ENCODE assay signal across 8 cellular contexts in the genomic region with DNA sequence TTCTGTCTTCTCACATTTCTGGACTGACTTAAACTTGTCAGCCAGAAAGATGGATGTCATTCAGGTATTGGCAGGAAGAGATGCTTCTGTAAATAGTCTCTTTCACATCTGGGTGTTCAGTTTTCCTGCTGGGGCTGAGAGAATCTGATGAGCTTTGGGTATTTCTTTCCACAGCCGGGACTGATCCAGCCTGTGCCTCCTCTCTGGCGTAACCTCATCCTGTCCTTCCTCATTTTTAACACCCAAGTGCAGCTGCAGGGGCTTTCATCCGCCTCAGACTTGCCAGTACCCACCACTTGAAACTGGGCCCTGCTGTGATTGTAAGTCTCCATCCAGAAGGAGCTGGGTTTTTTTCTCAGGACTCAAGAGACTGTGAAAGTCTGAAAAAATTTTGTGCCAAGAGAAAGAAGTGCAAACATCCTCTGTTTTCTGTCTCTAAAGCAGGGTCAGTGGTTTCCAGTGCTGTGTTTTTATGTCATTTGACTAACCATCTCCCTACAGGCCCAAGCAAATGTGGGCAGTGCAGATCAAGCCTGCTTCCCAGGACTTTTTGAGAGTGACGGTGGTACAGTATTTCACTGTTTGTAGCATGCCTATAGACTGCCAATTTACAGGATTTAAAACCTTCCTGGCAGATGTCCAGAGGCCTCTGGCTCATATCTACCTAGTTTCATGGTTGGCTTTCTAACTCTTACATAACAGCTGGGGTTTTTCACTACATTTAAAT.
A peak's percentile ranks its signal among the peaks of the same experiment; 100 is the strongest.
DNase-seq lines count a peak whose midpoint lies in the region; ATAC-seq, FAIRE-seq and TF ChIP-seq lines count a peak whose summit lies in the region.

No MANE protein-coding gene starts in this region.

- FAIRE-seq in RCC 7860 (lab: Jason Lieb, UNC) = no peak

- H3K4me3 ChIP-seq in brain microvascular endothelial cell (ENCODE audit: low read depth, low read length) = no peak overlapping the region
- no peak overlapping the region for H3K4me3 ChIP-seq in mesendoderm (ENCODE audit: low read length)

- H3K4me1 ChIP-seq in mesendoderm (ENCODE audit: control insufficient read depth, low read depth, low read length) = peaks cover 14% of the 10 kb centered on the region

- H3K4ac ChIP-seq in mesendoderm (ENCODE audit: low read depth, low read length) = no peak overlapping the region

- H3K79me2 ChIP-seq in mesendoderm (ENCODE audit: control insufficient read depth, insufficient read depth, low read length) = peaks cover 24% of the 10 kb centered on the region

- no peak overlapping the region for H3K23ac ChIP-seq in mesendoderm (ENCODE audit: low read length)

- no peak overlapping the region for H4K5ac ChIP-seq in mesendoderm (ENCODE audit: low read length)

- DNase-seq in brain microvascular endothelial cell (peak; percentile 21), mesendoderm (no peak), RCC 7860 (ENCODE audit: low spot score) (no peak), germinal center (ENCODE audit: low spot score) (no peak), COLO668 (lab: John Stamatoyannopoulos, UW; ENCODE audit: unreplicated experiment) (no peak)

- no peak overlapping the region for H2BK5ac ChIP-seq in mesendoderm (ENCODE audit: low read length)

- no peak overlapping the region for H3K4me2 ChIP-seq in mesendoderm (ENCODE audit: low read length)

- H4K8ac ChIP-seq in mesendoderm (ENCODE audit: low read depth, low read length) = no peak overlapping the region

- no peak for TF ChIP-seq CTCF in brain microvascular endothelial cell (IDR thresholded peaks at IDR 0.05; ENCODE audit: low read depth, low read length, missing control alignments)

- H3K9ac ChIP-seq in mesendoderm (ENCODE audit: low read length) = no peak overlapping the region

- in situ Hi-C loops in brain microvascular endothelial cell (cut with HindIII; ENCODE audit: low pct_ligation_motif_present, low sequenced_read_pairs) = no loop called here

- no peak overlapping the region for H2BK15ac ChIP-seq in mesendoderm (replicated peaks; ENCODE audit: low read depth)

- H3K36me3 ChIP-seq in brain microvascular endothelial cell (replicated peaks) (no peaks in the 10 kb centered on the region), mesendoderm (ENCODE audit: control insufficient read depth, insufficient read depth, low read length) (no peaks in the 10 kb centered on the region)

- H3K79me1 ChIP-seq in mesendoderm (ENCODE audit: low read length) = peaks cover 23% of the 10 kb centered on the region

- H3K27ac ChIP-seq in brain microvascular endothelial cell (no peak overlapping the region), mesendoderm (ENCODE audit: low read depth, low read length) (no peak overlapping the region)

- peak overlapping the region; percentile 75 for H3K18ac ChIP-seq in mesendoderm (ENCODE audit: low read length)

- no peak overlapping the region for H2AK5ac ChIP-seq in mesendoderm (ENCODE audit: low read length)

- peak; percentile 61 for ATAC-seq in GM18498 (IDR thresholded peaks at IDR 0.05; ENCODE audit: unreplicated experiment)
- peak; percentile 59 for ATAC-seq in HG03460 (IDR thresholded peaks at IDR 0.05; ENCODE audit: unreplicated experiment)
- no peak for ATAC-seq in GM19328 (IDR thresholded peaks at IDR 0.05; ENCODE audit: unreplicated experiment)

- no CpG with 5 or more reads among the region's 4 CpGs for WGBS in mesendoderm (ENCODE audit: extremely low coverage, insufficient coverage, low lambda C conversion rate)

- no peak overlapping the region for H2BK120ac ChIP-seq in mesendoderm (ENCODE audit: low read depth, low read length)

- peak overlapping the region; percentile 20 for H3K56ac ChIP-seq in mesendoderm (ENCODE audit: low read length)

- no peaks in the 10 kb centered on the region for H3K27me3 ChIP-seq in brain microvascular endothelial cell (replicated peaks)
- H3K27me3 ChIP-seq in mesendoderm (ENCODE audit: insufficient read depth, low read length, poor library complexity) = no peaks in the 10 kb centered on the region
